Comparison of ENCODE assay signal across 11 cellular contexts in the genomic region with DNA sequence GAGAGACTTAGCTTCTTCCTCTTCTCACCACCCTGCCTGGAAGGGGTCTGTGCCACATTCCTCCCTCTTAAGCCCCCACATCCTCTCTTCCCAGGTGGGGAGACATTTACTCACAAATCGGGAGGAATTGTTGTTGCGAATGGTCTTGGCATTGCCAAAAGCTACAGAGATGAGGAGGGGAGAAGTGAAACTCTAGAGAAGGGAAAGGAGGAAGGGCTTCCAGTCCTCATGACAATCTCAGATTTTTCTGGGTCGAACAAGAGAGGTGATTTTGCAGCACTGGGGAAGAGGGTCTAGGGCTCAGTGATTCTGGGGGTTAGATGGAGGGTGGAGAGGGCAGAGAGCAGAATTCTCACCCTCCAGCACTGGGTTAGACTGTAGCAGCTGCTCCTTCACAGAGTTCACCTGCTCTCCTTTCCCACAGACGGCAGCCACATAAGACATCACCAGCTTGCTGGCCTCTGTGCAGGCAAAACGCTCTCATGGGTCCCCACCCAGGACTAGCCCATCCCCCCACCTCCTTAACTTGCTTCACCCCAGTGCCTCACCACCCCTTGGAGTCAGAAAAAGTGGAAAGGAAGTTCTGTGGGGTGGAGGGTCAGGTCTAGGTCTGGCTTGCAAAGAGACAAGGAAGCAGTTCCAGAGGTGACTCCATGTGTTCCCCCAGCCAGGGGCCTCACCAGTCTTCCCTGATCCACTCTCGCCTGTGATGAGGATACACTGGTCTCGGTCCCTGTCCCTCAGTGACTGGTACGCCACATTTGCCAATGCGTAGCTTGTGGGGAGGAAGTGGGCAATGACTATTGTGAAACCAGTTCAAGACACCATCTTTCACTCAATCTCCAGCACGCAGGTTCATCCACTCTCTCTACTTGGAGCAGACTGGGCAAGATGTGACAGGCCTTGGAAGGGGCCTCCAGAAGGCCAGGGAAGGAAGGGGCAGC. TPM values are rescaled to one million over a fixed set of nuclear protein-coding genes. Genes with fewer than 3 reads are reported as not detected.
DNase-seq lines count a peak whose midpoint lies in the region; ATAC-seq and TF ChIP-seq lines count a peak whose summit lies in the region.
"Had no signal": no experiment of that assay in that cellular context is flagged by ENCODE, and none has a peak within 500 bp of the region (broad histone marks: within the 10 kb centered on the region; RNA-seq: fewer than 3 reads in every experiment).

No MANE protein-coding gene starts in this region.

- H3K4me3 Mint-ChIP-seq in activated CD4-positive, alpha-beta T cell treated with anti-CD3 and anti-CD28 coated beads, Interleukin-2, amount 10 ng/mL, durations not matched to agents 7 days and 5 days, result peak overlapping the region; percentile 8
- peak overlapping the region; percentile 24 for H3K4me3 Mint-ChIP-seq in stimulated activated naive CD8-positive, alpha-beta T cell treated with anti-CD3 and anti-CD28 coated beads, Interleukin-15, Interleukin-2, amounts not matched to agents 100 ng/mL and 50 ng/mL, for 24 hours

- peaks cover 38% of the 10 kb centered on the region for H3K4me1 Mint-ChIP-seq in activated CD4-positive, alpha-beta T cell treated with anti-CD3 and anti-CD28 coated beads, Interleukin-2, amount 10 ng/mL, durations not matched to agents 7 days and 5 days
- peaks cover 52% of the 10 kb centered on the region for H3K4me1 Mint-ChIP-seq in stimulated activated naive CD8-positive, alpha-beta T cell treated with anti-CD3 and anti-CD28 coated beads, Interleukin-15, Interleukin-2, amounts not matched to agents 100 ng/mL and 50 ng/mL, for 24 hours (ENCODE audit: low read depth)

- POLR2A ChIA-PET in activated CD4-positive, alpha-beta T cell treated with anti-CD3 and anti-CD28 coated beads, Interleukin-2, amount 10 ng/mL, durations not matched to agents 7 days and 5 days (lab: Charles Lee), result interaction anchor here (0.8 to 1.2 kb wide), 2 partner anchors 32 to 50 kb away, joined by 3 to 4 read pairs; no protein-coding TSS in a partner anchor

- DNase-seq in Right ventricle myocardium inferior (ENCODE audit: missing footprints) (no peak), right atrium auricular region (ENCODE audit: low spot score) (no peak), left ventricle myocardium superior (no peak), GM10266 (ENCODE audit: extremely low spot score) (no peak)
- peak; percentile 71 for DNase-seq in activated CD4-positive, alpha-beta T cell treated with anti-CD3 and anti-CD28 coated beads, Interleukin-2, amount 10 ng/mL, durations not matched to agents 7 days and 5 days
- DNase-seq: NCI-H2107 had no signal

- TF ChIP-seq CTCF in right atrium auricular region (IDR thresholded peaks at IDR 0.05) (no peak), GM10266 (IDR thresholded peaks at IDR 0.05; ENCODE audit: control insufficient read depth, insufficient read depth, low read depth, missing control alignments) (no peak)

- no peaks in the 10 kb centered on the region for H3K27me3 ChIP-seq in right atrium auricular region
- H3K27me3 ChIP-seq: tibial nerve had no signal

- H3K36me3 Mint-ChIP-seq in activated CD4-positive, alpha-beta T cell treated with anti-CD3 and anti-CD28 coated beads, Interleukin-2, amount 10 ng/mL, durations not matched to agents 7 days and 5 days (ENCODE audit: low read depth), result peaks cover 2% of the 10 kb centered on the region
- H3K36me3 Mint-ChIP-seq in stimulated activated naive CD8-positive, alpha-beta T cell treated with anti-CD3 and anti-CD28 coated beads, Interleukin-15, Interleukin-2, amounts not matched to agents 100 ng/mL and 50 ng/mL, for 24 hours (ENCODE audit: low read depth), result no peaks in the 10 kb centered on the region

- no peaks in the 10 kb centered on the region for H3K27me3 Mint-ChIP-seq in activated CD4-positive, alpha-beta T cell treated with anti-CD3 and anti-CD28 coated beads, Interleukin-2, amount 10 ng/mL, durations not matched to agents 7 days and 5 days
- H3K27me3 Mint-ChIP-seq in stimulated activated naive CD8-positive, alpha-beta T cell treated with anti-CD3 and anti-CD28 coated beads, Interleukin-15, Interleukin-2, amounts not matched to agents 100 ng/mL and 50 ng/mL, for 24 hours, result peaks cover 4% of the 10 kb centered on the region

- intact Hi-C loops in Right ventricle myocardium inferior (cut with DNase I), result no loop called here
- intact Hi-C loops in left ventricle myocardium superior (cut with micrococcal nuclease), result no loop called here

- H3K27ac ChIP-seq in right atrium auricular region, result no peak overlapping the region

- H3K36me3 ChIP-seq in right atrium auricular region, result no peaks in the 10 kb centered on the region
- H3K36me3 ChIP-seq: tibial nerve had no signal

- no peaks in the 10 kb centered on the region for H3K9me3 ChIP-seq in right atrium auricular region
- H3K9me3 ChIP-seq: tibial nerve had no signal

- no peaks in the 10 kb centered on the region for H3K4me1 ChIP-seq in right atrium auricular region

- ATAC-seq in Right ventricle myocardium inferior (peak; percentile 49), left ventricle myocardium superior (peak; percentile 37), GM21717 (IDR thresholded peaks at IDR 0.05; ENCODE audit: unreplicated experiment) (no peak), GM21619 (IDR thresholded peaks at IDR 0.05; ENCODE audit: unreplicated experiment) (no peak)

- no peak overlapping the region for H3K4me3 ChIP-seq in right atrium auricular region
- H3K4me3 ChIP-seq: tibial nerve had no signal

- CTCF ChIA-PET in activated CD4-positive, alpha-beta T cell treated with anti-CD3 and anti-CD28 coated beads, Interleukin-2, amount 10 ng/mL, durations not matched to agents 7 days and 5 days (lab: Charles Lee), result interaction anchor here (0.6 to 4.1 kb wide), 18 partner anchors 10 to 289 kb away, joined by 3 to 31 read pairs (median 4); no protein-coding TSS in a partner anchor

- H3K9me3 Mint-ChIP-seq in activated CD4-positive, alpha-beta T cell treated with anti-CD3 and anti-CD28 coated beads, Interleukin-2, amount 10 ng/mL, durations not matched to agents 7 days and 5 days, result no peaks in the 10 kb centered on the region
- no peaks in the 10 kb centered on the region for H3K9me3 Mint-ChIP-seq in stimulated activated naive CD8-positive, alpha-beta T cell treated with anti-CD3 and anti-CD28 coated beads, Interleukin-15, Interleukin-2, amounts not matched to agents 100 ng/mL and 50 ng/mL, for 24 hours

- H3K27ac Mint-ChIP-seq in activated CD4-positive, alpha-beta T cell treated with anti-CD3 and anti-CD28 coated beads, Interleukin-2, amount 10 ng/mL, durations not matched to agents 7 days and 5 days, result peak overlapping the region; percentile 85
- H3K27ac Mint-ChIP-seq in stimulated activated naive CD8-positive, alpha-beta T cell treated with anti-CD3 and anti-CD28 coated beads, Interleukin-15, Interleukin-2, amounts not matched to agents 100 ng/mL and 50 ng/mL, for 24 hours, result peak overlapping the region; percentile 80
- H3K27ac Mint-ChIP-seq: progenitor cell of endocrine pancreas had no signal

RNA-seq across cellular contexts. Expression of a gene that starts 2.7 kb away (rescaled TPM):
- total RNA-seq in Right ventricle myocardium inferior, result not detected
- total RNA-seq in right atrium auricular region, result under 1 TPM in 1 of 2 donors, not detected in 1; 0.08 TPM
- total RNA-seq in activated CD4-positive, alpha-beta T cell treated with anti-CD3 and anti-CD28 coated beads, Interleukin-2, amount 10 ng/mL, durations not matched to agents 7 days and 5 days, result 1 to 10 TPM; 1.4 to 2.9 TPM
- total RNA-seq in left ventricle myocardium superior, result not detected

RNA-seq across cellular contexts. Expression of a gene that starts 30.9 kb away (rescaled TPM):
- total RNA-seq in Right ventricle myocardium inferior (not detected), right atrium auricular region (not detected), left ventricle myocardium superior (not detected)
- total RNA-seq in activated CD4-positive, alpha-beta T cell treated with anti-CD3 and anti-CD28 coated beads, Interleukin-2, amount 10 ng/mL, durations not matched to agents 7 days and 5 days, result under 1 TPM in 1 of 2 experiments, not detected in 1; 0.25 TPM
- total RNA-seq: tibial nerve had no signal

RNA-seq across cellular contexts. Expression of a gene that starts 31.4 kb away (rescaled TPM):
- total RNA-seq in Right ventricle myocardium inferior, result 3.3 TPM
- 1 to 10 TPM; 1.9 to 2.2 TPM for total RNA-seq in right atrium auricular region
- total RNA-seq in activated CD4-positive, alpha-beta T cell treated with anti-CD3 and anti-CD28 coated beads, Interleukin-2, amount 10 ng/mL, durations not matched to agents 7 days and 5 days, result 10 to 100 TPM; 50.2 to 54.3 TPM
- 3.7 TPM for total RNA-seq in left ventricle myocardium superior

RNA-seq across cellular contexts. Expression of a gene that starts 40.9 kb away (rescaled TPM):
- total RNA-seq in Right ventricle myocardium inferior (3.3 TPM), right atrium auricular region (1 to 10 TPM; 3.0 to 5.9 TPM), left ventricle myocardium superior (3.4 TPM)
- total RNA-seq in activated CD4-positive, alpha-beta T cell treated with anti-CD3 and anti-CD28 coated beads, Interleukin-2, amount 10 ng/mL, durations not matched to agents 7 days and 5 days, result 1 to 10 TPM; 8.8 to 9.5 TPM

RNA-seq across cellular contexts. Expression of a gene that starts 41.7 kb away (rescaled TPM):
- 9.8 TPM for total RNA-seq in Right ventricle myocardium inferior
- 10 to 100 TPM in 1 of 2 donors, 1 to 10 TPM in 1; 9.0 to 21.1 TPM for total RNA-seq in right atrium auricular region
- 1 to 10 TPM; 5.5 to 6.8 TPM for total RNA-seq in activated CD4-positive, alpha-beta T cell treated with anti-CD3 and anti-CD28 coated beads, Interleukin-2, amount 10 ng/mL, durations not matched to agents 7 days and 5 days
- total RNA-seq in left ventricle myocardium superior, result 10.9 TPM

Comparison
In these comparisons a context has a peak if more than half of its experiments do, and no peak if none do; other contexts are left out.
1. ATAC-seq: peak in Right ventricle myocardium inferior (single experiment) and left ventricle myocardium superior (single experiment); none in GM21717 (single experiment) and GM21619 (single experiment).
2. RNA of a gene that starts 31.4 kb away (total RNA-seq): 50.2 to 54.3 TPM in activated CD4-positive, alpha-beta T cell treated with anti-CD3 and anti-CD28 coated beads, Interleukin-2, amount 10 ng/mL, durations not matched to agents 7 days and 5 days; 3.7 TPM in left ventricle myocardium superior (single experiment), 3.3 TPM in Right ventricle myocardium inferior (single experiment) and 1.9 to 2.2 TPM in right atrium auricular region; every median in the first group is over 10 times any median in the second.